8 cellular contexts compared by ENCODE assay signal in the genomic region with DNA sequence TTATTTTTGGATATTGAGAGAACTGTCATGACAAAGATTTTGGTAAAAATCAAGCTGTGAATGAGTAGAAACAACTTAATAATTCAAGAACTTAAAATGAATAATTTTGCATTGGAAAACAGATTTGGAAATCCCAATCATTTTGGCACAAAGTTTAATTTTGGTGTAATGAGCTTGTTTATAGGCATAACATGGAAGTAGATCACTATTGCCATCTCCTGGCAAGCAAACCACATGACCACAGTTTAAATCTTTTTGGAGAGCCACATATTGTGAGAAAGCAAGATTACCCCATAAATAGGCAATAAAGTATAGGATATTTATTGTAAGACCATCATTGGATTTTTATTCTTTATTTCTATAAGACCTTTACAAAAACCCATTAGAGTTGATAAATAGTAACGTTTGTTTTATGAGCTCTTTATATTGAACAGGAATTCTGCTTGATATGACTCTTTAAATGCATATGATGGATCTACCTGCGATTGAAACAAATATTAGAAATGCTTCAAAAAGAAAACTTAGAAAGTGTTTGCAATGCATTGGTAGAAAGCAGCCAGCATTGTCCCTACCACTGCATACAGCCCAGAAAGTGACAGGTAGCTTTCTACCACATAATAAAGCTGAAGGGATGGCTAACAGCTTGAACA.
A peak's percentile ranks its signal among the peaks of the same experiment; 100 is the strongest.
DNase-seq lines count a peak whose midpoint lies in the region; ATAC-seq and TF ChIP-seq lines count a peak whose summit lies in the region.

No MANE protein-coding gene starts in this region.

- DNase-seq in Calu3 (peak; percentile 24), H4 (ENCODE audit: low spot score) (peak; percentile 70), NCI-H2171 (lab: John Stamatoyannopoulos, UW) (peak; percentile 25)
- no peak for DNase-seq in stimulated activated naive CD8-positive, alpha-beta T cell treated with anti-CD3 and anti-CD28 coated beads, Interleukin-15, amount 100 ng/mL, for 72 hours

- no peaks in the 10 kb centered on the region for H3K9me3 ChIP-seq in liver (ENCODE audit: control insufficient read depth in 4 of 4, low read length in 3 of 4)

- H3K4me1 Mint-ChIP-seq in Calu3 (ENCODE audit: low read depth, unreplicated experiment) (peaks cover 10% of the 10 kb centered on the region), brain (peaks cover 12% of the 10 kb centered on the region)
- H3K4me1 Mint-ChIP-seq in stimulated activated naive CD8-positive, alpha-beta T cell treated with anti-CD3 and anti-CD28 coated beads, Interleukin-15, amount 100 ng/mL, for 72 hours, result no peaks in the 10 kb centered on the region

- no peaks in the 10 kb centered on the region for H3K27me3 ChIP-seq in liver (ENCODE audit: control insufficient read depth in 4 of 4, insufficient read depth in 4 of 4, low read length in 3 of 4)

- H3K27ac Mint-ChIP-seq in Calu3 (ENCODE audit: unreplicated experiment), result no peak overlapping the region
- H3K27ac Mint-ChIP-seq in brain, result peak overlapping the region in 1 of 5 experiments; percentile 56
- no peak overlapping the region for H3K27ac Mint-ChIP-seq in stimulated activated naive CD8-positive, alpha-beta T cell treated with anti-CD3 and anti-CD28 coated beads, Interleukin-15, amount 100 ng/mL, for 72 hours

- peak; percentile 60 for TF ChIP-seq CTCF in Calu3 (IDR thresholded peaks at IDR 0.05; ENCODE audit: unreplicated experiment)
- TF ChIP-seq CTCF in brain (conservative IDR thresholded peaks at IDR 0.05), result peak; percentile 80 to 88
- peak; percentile 60 for TF ChIP-seq CTCF in liver (IDR thresholded peaks at IDR 0.05; ENCODE audit: low read depth, low read length, missing input control)

- no peaks in the 10 kb centered on the region for H3K36me3 ChIP-seq in liver (ENCODE audit: control insufficient read depth in 4 of 4, insufficient read depth in 3 of 4, low read depth in 1 of 4, low read length in 3 of 4)

- no peaks in the 10 kb centered on the region for H3K27me3 Mint-ChIP-seq in Calu3 (ENCODE audit: unreplicated experiment)
- H3K27me3 Mint-ChIP-seq in brain, result no peaks in the 10 kb centered on the region
- no peaks in the 10 kb centered on the region for H3K27me3 Mint-ChIP-seq in stimulated activated naive CD8-positive, alpha-beta T cell treated with anti-CD3 and anti-CD28 coated beads, Interleukin-15, amount 100 ng/mL, for 72 hours

- H3K4me3 ChIP-seq in liver (ENCODE audit: low read depth in 1 of 3, low read length in 3 of 3), result no peak overlapping the region

- no peak overlapping the region for H3K27ac ChIP-seq in liver (ENCODE audit: low read depth in 1 of 2, low read length in 2 of 2)

- H3K9me3 Mint-ChIP-seq in Calu3 (ENCODE audit: low read depth, unreplicated experiment), result no peaks in the 10 kb centered on the region
- H3K9me3 Mint-ChIP-seq in brain, result no peaks in the 10 kb centered on the region
- H3K9me3 Mint-ChIP-seq in stimulated activated naive CD8-positive, alpha-beta T cell treated with anti-CD3 and anti-CD28 coated beads, Interleukin-15, amount 100 ng/mL, for 72 hours, result peaks cover 0 to 7% of the 10 kb centered on the region in 2 donors

- ATAC-seq in stimulated activated naive CD8-positive, alpha-beta T cell treated with anti-CD3 and anti-CD28 coated beads, Interleukin-15, amount 100 ng/mL, for 72 hours, result no peak
- ATAC-seq in GM19467 (IDR thresholded peaks at IDR 0.05; ENCODE audit: unreplicated experiment), result no peak
- no peak for ATAC-seq in GM19328 (IDR thresholded peaks at IDR 0.05; ENCODE audit: unreplicated experiment)

- H3K4me3 Mint-ChIP-seq in Calu3 (ENCODE audit: low read depth, unreplicated experiment), result no peak overlapping the region
- H3K4me3 Mint-ChIP-seq in brain, result no peak overlapping the region
- no peak overlapping the region for H3K4me3 Mint-ChIP-seq in stimulated activated naive CD8-positive, alpha-beta T cell treated with anti-CD3 and anti-CD28 coated beads, Interleukin-15, amount 100 ng/mL, for 72 hours

- no TSS peak for BruUV-seq in Calu3 (replicated peaks; lab: Mats Ljungman, UMichigan)

- intact Hi-C loops in Calu3 (cut with micrococcal nuclease; ENCODE audit: unreplicated experiment), result loop anchor here (1.0 to 10.0 kb wide), 5 partner anchors 473 to 1796 kb away; no protein-coding TSS in a partner anchor

- no peak overlapping the region for H3K9ac ChIP-seq in liver (ENCODE audit: low read depth in 1 of 2, low read length in 2 of 2)

- no peaks in the 10 kb centered on the region for H3K36me3 Mint-ChIP-seq in Calu3 (ENCODE audit: insufficient read depth, unreplicated experiment)
- no peaks in the 10 kb centered on the region for H3K36me3 Mint-ChIP-seq in brain

- peaks cover 1 to 7% (median 4%) of the 10 kb centered on the region in 4 donors for H3K4me1 ChIP-seq in liver (ENCODE audit: control insufficient read depth in 4 of 4, insufficient read depth in 4 of 4, low read length in 3 of 4)

- CTCF ChIA-PET in Calu3 (lab: Charles Lee), result interaction anchor here (0.6 to 1.6 kb wide), 12 partner anchors 14 to 1989 kb away, joined by 3 to 15 read pairs (median 3); no protein-coding TSS in a partner anchor

- whole genome bisulfite sequencing in liver, result 47% methylated on average over 2 of the region's 2 CpGs

- TF ChIP-seq RAD21 in liver (IDR thresholded peaks at IDR 0.05), result peak; percentile 85

TF ChIP-seq in liver, 16 proteins besides CTCF, POLR2A, EP300 and RAD21:
- TF ChIP-seq EGR1 (IDR thresholded peaks at IDR 0.05; ENCODE audit: low read depth in 2 of 2) (no peak), TAF1 (conservative IDR thresholded peaks at IDR 0.05) (no peak), FOXA1 (IDR thresholded peaks at IDR 0.05) (no peak), JUND (IDR thresholded peaks at IDR 0.05) (no peak), YY1 (IDR thresholded peaks at IDR 0.05) (no peak), HNF4A (conservative IDR thresholded peaks at IDR 0.05) (no peak), RXRA (IDR thresholded peaks at IDR 0.05) (no peak), HNF4G (IDR thresholded peaks at IDR 0.05) (no peak), MAX (IDR thresholded peaks at IDR 0.05) (no peak), SP1 (IDR thresholded peaks at IDR 0.05) (no peak), GABPA (IDR thresholded peaks at IDR 0.05 in 1 of 2, conservative IDR thresholded peaks at IDR 0.05 in 1 of 2) (no peak)
- TF ChIP-seq, protein P1, sequence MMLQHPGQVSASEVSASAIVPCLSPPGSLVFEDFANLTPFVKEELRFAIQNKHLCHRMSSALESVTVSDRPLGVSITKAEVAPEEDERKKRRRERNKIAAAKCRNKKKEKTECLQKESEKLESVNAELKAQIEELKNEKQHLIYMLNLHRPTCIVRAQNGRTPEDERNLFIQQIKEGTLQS (IDR thresholded peaks at IDR 0.05), result no peak
- TF ChIP-seq, protein P2, sequence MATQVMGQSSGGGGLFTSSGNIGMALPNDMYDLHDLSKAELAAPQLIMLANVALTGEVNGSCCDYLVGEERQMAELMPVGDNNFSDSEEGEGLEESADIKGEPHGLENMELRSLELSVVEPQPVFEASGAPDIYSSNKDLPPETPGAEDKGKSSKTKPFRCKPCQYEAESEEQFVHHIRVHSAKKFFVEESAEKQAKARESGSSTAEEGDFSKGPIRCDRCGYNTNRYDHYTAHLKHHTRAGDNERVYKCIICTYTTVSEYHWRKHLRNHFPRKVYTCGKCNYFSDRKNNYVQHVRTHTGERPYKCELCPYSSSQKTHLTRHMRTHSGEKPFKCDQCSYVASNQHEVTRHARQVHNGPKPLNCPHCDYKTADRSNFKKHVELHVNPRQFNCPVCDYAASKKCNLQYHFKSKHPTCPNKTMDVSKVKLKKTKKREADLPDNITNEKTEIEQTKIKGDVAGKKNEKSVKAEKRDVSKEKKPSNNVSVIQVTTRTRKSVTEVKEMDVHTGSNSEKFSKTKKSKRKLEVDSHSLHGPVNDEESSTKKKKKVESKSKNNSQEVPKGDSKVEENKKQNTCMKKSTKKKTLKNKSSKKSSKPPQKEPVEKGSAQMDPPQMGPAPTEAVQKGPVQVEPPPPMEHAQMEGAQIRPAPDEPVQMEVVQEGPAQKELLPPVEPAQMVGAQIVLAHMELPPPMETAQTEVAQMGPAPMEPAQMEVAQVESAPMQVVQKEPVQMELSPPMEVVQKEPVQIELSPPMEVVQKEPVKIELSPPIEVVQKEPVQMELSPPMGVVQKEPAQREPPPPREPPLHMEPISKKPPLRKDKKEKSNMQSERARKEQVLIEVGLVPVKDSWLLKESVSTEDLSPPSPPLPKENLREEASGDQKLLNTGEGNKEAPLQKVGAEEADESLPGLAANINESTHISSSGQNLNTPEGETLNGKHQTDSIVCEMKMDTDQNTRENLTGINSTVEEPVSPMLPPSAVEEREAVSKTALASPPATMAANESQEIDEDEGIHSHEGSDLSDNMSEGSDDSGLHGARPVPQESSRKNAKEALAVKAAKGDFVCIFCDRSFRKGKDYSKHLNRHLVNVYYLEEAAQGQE (IDR thresholded peaks at IDR 0.05), result no peak
- TF ChIP-seq, protein P3, sequence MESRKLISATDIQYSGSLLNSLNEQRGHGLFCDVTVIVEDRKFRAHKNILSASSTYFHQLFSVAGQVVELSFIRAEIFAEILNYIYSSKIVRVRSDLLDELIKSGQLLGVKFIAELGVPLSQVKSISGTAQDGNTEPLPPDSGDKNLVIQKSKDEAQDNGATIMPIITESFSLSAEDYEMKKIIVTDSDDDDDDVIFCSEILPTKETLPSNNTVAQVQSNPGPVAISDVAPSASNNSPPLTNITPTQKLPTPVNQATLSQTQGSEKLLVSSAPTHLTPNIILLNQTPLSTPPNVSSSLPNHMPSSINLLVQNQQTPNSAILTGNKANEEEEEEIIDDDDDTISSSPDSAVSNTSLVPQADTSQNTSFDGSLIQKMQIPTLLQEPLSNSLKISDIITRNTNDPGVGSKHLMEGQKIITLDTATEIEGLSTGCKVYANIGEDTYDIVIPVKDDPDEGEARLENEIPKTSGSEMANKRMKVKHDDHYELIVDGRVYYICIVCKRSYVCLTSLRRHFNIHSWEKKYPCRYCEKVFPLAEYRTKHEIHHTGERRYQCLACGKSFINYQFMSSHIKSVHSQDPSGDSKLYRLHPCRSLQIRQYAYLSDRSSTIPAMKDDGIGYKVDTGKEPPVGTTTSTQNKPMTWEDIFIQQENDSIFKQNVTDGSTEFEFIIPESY (IDR thresholded peaks at IDR 0.05), result no peak
TF ChIP-seq in liver: peak in this region for 0.

Comparison
In these comparisons a context has a peak if more than half of its experiments do, and no peak if none do; other contexts are left out.
1. DNase-seq: peak in Calu3 (single experiment), H4 (single experiment) and NCI-H2171 (single experiment); none in stimulated activated naive CD8-positive, alpha-beta T cell treated with anti-CD3 and anti-CD28 coated beads, Interleukin-15, amount 100 ng/mL, for 72 hours (0 of 2).
2. Peak in every context shown above with its lines, with median percentiles within 50 percentile points of each other: CTCF ChIP-seq.